Comparison of ENCODE assay signal across 1 cellular context in genomic region chr5:2038337-2039179, GRCh38.
TF ChIP-seq lines count a peak whose summit lies in the region.

No MANE protein-coding gene starts in this region.

TF ChIP-seq in K562, 482 proteins besides CTCF, POLR2A, EP300 and RAD21 (continued from another document and continues in another):
- TF ChIP-seq FIP1L1 (IDR thresholded peaks at IDR 0.05; ENCODE audit: low read depth, low read length, poor library complexity, severe bottlenecking) (peak; percentile 26), MCM3 (IDR thresholded peaks at IDR 0.05) (no peak), MBD2 (IDR thresholded peaks at IDR 0.05; ENCODE audit: borderline replicate concordance, low read depth) (no peak), ZNF217 (CRISPR knock-in tag; IDR thresholded peaks at IDR 0.05) (no peak), CHD1 (IDR thresholded peaks at IDR 0.05; ENCODE audit: low read length) (no peak), SMC3 (conservative IDR thresholded peaks at IDR 0.05; ENCODE audit: insufficient read depth, low read depth, low read length) (peak; percentile 61), MAFF (IDR thresholded peaks at IDR 0.05; ENCODE audit: low read length) (no peak), TCF7L2 (IDR thresholded peaks at IDR 0.05; ENCODE audit: low read depth, low read length) (no peak), EGR1 (conservative IDR thresholded peaks at IDR 0.05) (no peak), FOXA3 (CRISPR knock-in tag; conservative IDR thresholded peaks at IDR 0.05 in 1 of 2, IDR thresholded peaks at IDR 0.05 in 1 of 2) (no peak), PHB (CRISPR knock-in tag; IDR thresholded peaks at IDR 0.05) (no peak), NR2C1 (IDR thresholded peaks at IDR 0.05) (peak; percentile 37; the same call in 1 of the 2 replicates), NR2C1 (tag; IDR thresholded peaks at IDR 0.05) (peak; percentile 75), GTF3C2 (IDR thresholded peaks at IDR 0.05; ENCODE audit: borderline replicate concordance, extremely low read depth, insufficient read length) (no peak), USF1 (CRISPR knock-in tag; IDR thresholded peaks at IDR 0.05) (no peak), CGGBP1 (CRISPR knock-in tag; IDR thresholded peaks at IDR 0.05) (no peak), RBM17 (IDR thresholded peaks at IDR 0.05; ENCODE audit: borderline replicate concordance, low read depth, low read length) (no peak), NCOR1 (IDR thresholded peaks at IDR 0.05) (peak; percentile 27), ZNF311 (CRISPR knock-in tag; IDR thresholded peaks at IDR 0.05) (no peak), HMG20A (CRISPR knock-in tag; conservative IDR thresholded peaks at IDR 0.05) (no peak), MBD1 (CRISPR knock-in tag; IDR thresholded peaks at IDR 0.05) (no peak), FOXP1 (CRISPR knock-in tag; IDR thresholded peaks at IDR 0.05) (no peak), MEF2A (IDR thresholded peaks at IDR 0.05; ENCODE audit: control insufficient read depth, low read depth, low read length) (no peak), ZFPM2 (CRISPR knock-in tag; IDR thresholded peaks at IDR 0.05) (no peak), MAX (CRISPR knock-in tag; IDR thresholded peaks at IDR 0.05) (peak; percentile 69), ZNF592 (IDR thresholded peaks at IDR 0.05) (peak; percentile 51), MCM5 (IDR thresholded peaks at IDR 0.05; ENCODE audit: low read depth) (no peak), TCF15 (CRISPR knock-in tag; IDR thresholded peaks at IDR 0.05) (no peak), SIN3A (IDR thresholded peaks at IDR 0.05; ENCODE audit: borderline replicate concordance in 2 of 2, control insufficient read depth in 1 of 2, low read depth in 2 of 2, low read length in 2 of 2) (no peak), RFX7 (CRISPR knock-in tag; IDR thresholded peaks at IDR 0.05) (no peak), MECOM (CRISPR knock-in tag; IDR thresholded peaks at IDR 0.05) (no peak), MITF (IDR thresholded peaks at IDR 0.05) (no peak), NKRF (IDR thresholded peaks at IDR 0.05; ENCODE audit: borderline replicate concordance) (no peak), NR2C2 (CRISPR knock-in tag; IDR thresholded peaks at IDR 0.05) (0 out of 2 replicates have a peak, but pooled peaks have one; percentile 43), NR2C2 (tag; IDR thresholded peaks at IDR 0.05) (peak; percentile 89), GTF2A2 (tag; IDR thresholded peaks at IDR 0.05) (no peak), ARID2 (IDR thresholded peaks at IDR 0.05) (no peak)
